ENCODE assay signal across 8 cellular contexts in genomic region chr3:110314512-110315114, GRCh38.
DNase-seq lines count a peak whose midpoint lies in the region; ATAC-seq, FAIRE-seq and TF ChIP-seq lines count a peak whose summit lies in the region.

No MANE protein-coding gene starts in this region.

- H2BK5ac ChIP-seq in H9 (ENCODE audit: insufficient read length, low read length), result no peak overlapping the region

- intact Hi-C loops in right cardiac atrium (cut with DNase I), result loop anchor here in 3 of 4 donors (10.0 kb wide), 1 partner anchor 580 kb away; no protein-coding TSS in a partner anchor

- no peaks in the 10 kb centered on the region for H3K9me3 ChIP-seq in H9 (ENCODE audit: control insufficient read depth, low read depth, low read length)
- H3K9me3 ChIP-seq in SK-N-SH, result no peaks in the 10 kb centered on the region
- H3K9me3 ChIP-seq in right cardiac atrium (ENCODE audit: control insufficient read depth, low read length), result no peaks in the 10 kb centered on the region
- no peaks in the 10 kb centered on the region for H3K9me3 ChIP-seq in small intestine (ENCODE audit: control insufficient read depth, low read depth)

- H3K36me3 ChIP-seq in SK-N-SH (replicated peaks in 1 of 2; ENCODE audit: control insufficient read depth in 1 of 2, insufficient read depth in 2 of 2, low read length in 1 of 2), result no peaks in the 10 kb centered on the region
- no peaks in the 10 kb centered on the region for H3K36me3 ChIP-seq in small intestine (ENCODE audit: control insufficient read depth in 2 of 2, insufficient read depth in 2 of 2, low read length in 2 of 2)

- peak; percentile 38 to 44 for ATAC-seq in right cardiac atrium

- no peak overlapping the region for H3K23ac ChIP-seq in H9 (ENCODE audit: insufficient read length, low read depth, low read length)

- H2BK15ac ChIP-seq in H9 (ENCODE audit: low read depth, low read length), result no peak overlapping the region

- no peak overlapping the region for H3K4me2 ChIP-seq in H9 (ENCODE audit: insufficient read depth, insufficient read length, low read length)
- no peak overlapping the region for H3K4me2 ChIP-seq in SK-N-SH

- H2BK120ac ChIP-seq in H9 (ENCODE audit: low read depth, low read length, poor library complexity, severe bottlenecking), result no peak overlapping the region

- no peak overlapping the region for H2AK5ac ChIP-seq in H9 (ENCODE audit: insufficient read length, low read length)

- no peaks in the 10 kb centered on the region for H3K23me2 ChIP-seq in H9 (ENCODE audit: insufficient read length, low read depth, low read length, poor library complexity, severe bottlenecking)

- POLR2A ChIA-PET in SK-N-SH (lab: Yijun Ruan, JAX), result no interaction called here

- H3K56ac ChIP-seq in H9 (ENCODE audit: insufficient read length, low read depth, low read length), result no peak overlapping the region

- no peak overlapping the region for H3K4ac ChIP-seq in H9 (ENCODE audit: low read depth, low read length)

- H3K18ac ChIP-seq in H9 (ENCODE audit: insufficient read length, low read depth, low read length), result no peak overlapping the region

- peak; percentile 71 for TF ChIP-seq CTCF in GM12875 (IDR thresholded peaks at IDR 0.05; ENCODE audit: borderline replicate concordance, insufficient read depth, low read depth, low read length)
- peak; percentile 82 for TF ChIP-seq CTCF in H9 (conservative IDR thresholded peaks at IDR 0.05)
- peak; percentile 70 for TF ChIP-seq CTCF in LNCAP (IDR thresholded peaks at IDR 0.05)
- peak; percentile 70 for TF ChIP-seq CTCF in SK-N-SH (IDR thresholded peaks at IDR 0.05)

- no peaks in the 10 kb centered on the region for H3K79me1 ChIP-seq in H9 (ENCODE audit: insufficient read depth, low read depth, low read length, poor library complexity, severe bottlenecking)

- H3T11ph ChIP-seq in H9 (ENCODE audit: low read length), result no peak overlapping the region

- H3K27ac Mint-ChIP-seq in H9, result no peak overlapping the region
- no peak overlapping the region for H3K27ac Mint-ChIP-seq in activated naive CD8-positive, alpha-beta T cell treated with anti-CD3 and anti-CD28 coated beads for 36 hours

- H3K27me3 ChIP-seq in H9 (ENCODE audit: insufficient read depth, low read length) (no peaks in the 10 kb centered on the region), SK-N-SH (ENCODE audit: insufficient read depth) (no peaks in the 10 kb centered on the region), right cardiac atrium (ENCODE audit: control insufficient read depth, insufficient read depth) (no peaks in the 10 kb centered on the region), small intestine (ENCODE audit: control insufficient read depth in 2 of 2, insufficient read depth in 2 of 2, low read length in 2 of 2) (no peaks in the 10 kb centered on the region)

- no CpG with 5 or more reads among the region's 7 CpGs for WGBS in H9 (ENCODE audit: extremely low coverage, insufficient read length, low lambda C conversion rate)
- WGBS in SK-N-SH (ENCODE audit: low lambda C conversion rate), result 67% methylated on average over 7 of the region's 7 CpGs
- 35% methylated on average over 7 of the region's 7 CpGs for WGBS in right cardiac atrium
- 43 to 46% (median 45%) methylated on average over 7 of the region's 7 CpGs for WGBS in small intestine, 3 donors

- no peak overlapping the region for H4K5ac ChIP-seq in H9 (ENCODE audit: insufficient read length, low read depth, low read length)

- no peaks in the 10 kb centered on the region for H3K27me3 Mint-ChIP-seq in H9 (ENCODE audit: low read depth)
- peaks cover 3% of the 10 kb centered on the region for H3K27me3 Mint-ChIP-seq in activated naive CD8-positive, alpha-beta T cell treated with anti-CD3 and anti-CD28 coated beads for 36 hours

- H3F3A ChIP-seq in SK-N-SH (replicated peaks; ENCODE audit: insufficient read depth), result no peaks in the 10 kb centered on the region

- CTCF ChIA-PET in SK-N-SH (lab: Yijun Ruan, JAX), result interaction anchor here (0.6 to 2.7 kb wide), 39 partner anchors 9 to 1228 kb away, joined by 3 to 29 read pairs (median 4); no protein-coding TSS in a partner anchor

- no peaks in the 10 kb centered on the region for H3K9me2 ChIP-seq in SK-N-SH

- H3K9ac ChIP-seq in H9 (ENCODE audit: extremely low read depth, insufficient read length, low read length), result no peak overlapping the region
- no peak overlapping the region for H3K9ac ChIP-seq in SK-N-SH

- H2BK12ac ChIP-seq in H9 (ENCODE audit: insufficient read length, low read depth, low read length), result no peak overlapping the region

- TF ChIP-seq EP300 in SK-N-SH (IDR thresholded peaks at IDR 0.05; ENCODE audit: borderline replicate concordance in 1 of 2, low read depth in 1 of 2, low read length in 1 of 2), result no peak

- H3K4me1 ChIP-seq in H9 (ENCODE audit: insufficient read depth, low read length) (no peaks in the 10 kb centered on the region), SK-N-SH (ENCODE audit: control insufficient read depth in 1 of 2, insufficient read depth in 2 of 2, low read depth in 1 of 2, low read length in 1 of 2) (peaks cover 0 to 14% of the 10 kb centered on the region in 2 experiments; a peak in 2 of 4 replicates), right cardiac atrium (ENCODE audit: control insufficient read depth, insufficient read depth, low read length) (no peaks in the 10 kb centered on the region), small intestine (ENCODE audit: control insufficient read depth in 2 of 2, insufficient read depth in 1 of 2, low read depth in 1 of 2, low read length in 1 of 2) (no peaks in the 10 kb centered on the region)

- no peak overlapping the region for H2BK20ac ChIP-seq in H9 (ENCODE audit: low read depth, low read length, poor library complexity, severe bottlenecking)

- no peak for FAIRE-seq in small intestine (lab: Jason Lieb, UNC)

- H4K20me1 ChIP-seq in H9 (ENCODE audit: control insufficient read depth, insufficient read depth, insufficient read length), result no peaks in the 10 kb centered on the region
- no peaks in the 10 kb centered on the region for H4K20me1 ChIP-seq in SK-N-SH (ENCODE audit: insufficient read depth)

- H3K79me2 ChIP-seq in H9 (ENCODE audit: insufficient read depth, low read length), result no peaks in the 10 kb centered on the region
- H3K79me2 ChIP-seq in SK-N-SH (ENCODE audit: insufficient read depth), result no peaks in the 10 kb centered on the region

- peak; percentile 65 for DNase-seq in H9
- DNase-seq in SK-N-SH, result peak; percentile 37
- peak; percentile 40 for DNase-seq in activated naive CD8-positive, alpha-beta T cell treated with anti-CD3 and anti-CD28 coated beads for 36 hours
- DNase-seq in right cardiac atrium, result peak in 2 of 3 donors; percentile 13 to 34
- peak; percentile 73 for DNase-seq in small intestine
- no peak for DNase-seq in cerebellar nuclear complex (lab: John Stamatoyannopoulos, UW)

- peak; percentile 70 for TF ChIP-seq RAD21 in SK-N-SH (IDR thresholded peaks at IDR 0.05; ENCODE audit: low read length)

- peaks cover 0 to 2% of the 10 kb centered on the region in 2 experiments; a peak in 1 of 4 replicates for H3K4me1 Mint-ChIP-seq in H9
- H3K4me1 Mint-ChIP-seq in activated naive CD8-positive, alpha-beta T cell treated with anti-CD3 and anti-CD28 coated beads for 36 hours, result peaks cover 3% of the 10 kb centered on the region

- H3K27ac ChIP-seq in H9 (ENCODE audit: insufficient read length, low read depth, low read length) (no peak overlapping the region), SK-N-SH (ENCODE audit: low read depth in 2 of 2, low read length in 1 of 2) (no peak overlapping the region), right cardiac atrium (ENCODE audit: low read length) (no peak overlapping the region), small intestine (ENCODE audit: low read depth in 1 of 2, low read length in 1 of 2) (no peak overlapping the region)

- no peaks in the 10 kb centered on the region for H3K9me3 Mint-ChIP-seq in H9
- no peaks in the 10 kb centered on the region for H3K9me3 Mint-ChIP-seq in activated naive CD8-positive, alpha-beta T cell treated with anti-CD3 and anti-CD28 coated beads for 36 hours

- H3K4me3 Mint-ChIP-seq in H9, result no peak overlapping the region
- H3K4me3 Mint-ChIP-seq in activated naive CD8-positive, alpha-beta T cell treated with anti-CD3 and anti-CD28 coated beads for 36 hours, result no peak overlapping the region

- no peak overlapping the region for H2AFZ ChIP-seq in H9 (ENCODE audit: low read length)
- no peak overlapping the region for H2AFZ ChIP-seq in SK-N-SH (ENCODE audit: low read depth)

- H4K8ac ChIP-seq in H9 (replicated peaks; ENCODE audit: insufficient read length, low read depth, low read length), result no peak overlapping the region

- H4K91ac ChIP-seq in H9 (ENCODE audit: insufficient read length, low read depth, low read length), result no peak overlapping the region

- H3K36me3 Mint-ChIP-seq in H9 (ENCODE audit: insufficient read depth in 1 of 3, low read depth in 3 of 3), result no peaks in the 10 kb centered on the region
- no peaks in the 10 kb centered on the region for H3K36me3 Mint-ChIP-seq in activated naive CD8-positive, alpha-beta T cell treated with anti-CD3 and anti-CD28 coated beads for 36 hours

- H3K4me3 ChIP-seq in GM12875 (ENCODE audit: low read depth, low read length) (no peak overlapping the region), SK-N-SH (ENCODE audit: low read depth in 2 of 2, low read length in 1 of 2) (no peak overlapping the region), right cardiac atrium (ENCODE audit: low read length) (no peak overlapping the region), small intestine (ENCODE audit: low read depth in 1 of 2, low read length in 2 of 2) (no peak overlapping the region)

- H3K14ac ChIP-seq in H9 (ENCODE audit: insufficient read depth, low read length), result no peak overlapping the region

TF ChIP-seq in SK-N-SH, 30 proteins besides CTCF, POLR2A, EP300 and RAD21:
- TF ChIP-seq TCF12 (IDR thresholded peaks at IDR 0.05) (no peak), SMC3 (IDR thresholded peaks at IDR 0.05; ENCODE audit: low read depth, low read length) (peak; percentile 76)

Comparison
In these comparisons a context has a peak if more than half of its experiments do, and no peak if none do; other contexts are left out.
1. DNase-seq: peak in H9 (single experiment), SK-N-SH (single experiment), activated naive CD8-positive, alpha-beta T cell treated with anti-CD3 and anti-CD28 coated beads for 36 hours (single experiment), right cardiac atrium (2 of 3) and small intestine (single experiment); none in cerebellar nuclear complex (0 of 2).
2. Peak in every context shown above with its lines, with median percentiles within 50 percentile points of each other: CTCF ChIP-seq.